Comparison of ENCODE assay signal across 1 cellular context in genomic region chr20:3560578-3560977, GRCh38.
TF ChIP-seq lines count a peak whose summit lies in the region.

No MANE protein-coding gene starts in this region.

TF ChIP-seq in IMR-90, 13 proteins besides CTCF, POLR2A, EP300 and RAD21 (continued from another document):
- TF ChIP-seq ELK1 (IDR thresholded peaks at IDR 0.05; ENCODE audit: borderline replicate concordance, low read depth, low read length), result no peak
- no peak for TF ChIP-seq RCOR1 (IDR thresholded peaks at IDR 0.05; ENCODE audit: insufficient replicate concordance, low read length)
- no peak for TF ChIP-seq BHLHE40 (IDR thresholded peaks at IDR 0.05; ENCODE audit: low read depth, low read length)
- TF ChIP-seq USF2 (IDR thresholded peaks at IDR 0.05; ENCODE audit: low read depth, low read length), result no peak
- no peak for TF ChIP-seq MAZ (IDR thresholded peaks at IDR 0.05; ENCODE audit: borderline replicate concordance, low read depth, low read length)
- no peak for TF ChIP-seq NFE2L2 (IDR thresholded peaks at IDR 0.05; ENCODE audit: low read depth, low read length)
- TF ChIP-seq MXI1 (IDR thresholded peaks at IDR 0.05; ENCODE audit: borderline replicate concordance, low read depth, low read length), result no peak
- no peak for TF ChIP-seq FOS (IDR thresholded peaks at IDR 0.05; ENCODE audit: low read depth, low read length)
TF ChIP-seq in IMR-90: peak in this region for 0.
